In the genomic region with DNA sequence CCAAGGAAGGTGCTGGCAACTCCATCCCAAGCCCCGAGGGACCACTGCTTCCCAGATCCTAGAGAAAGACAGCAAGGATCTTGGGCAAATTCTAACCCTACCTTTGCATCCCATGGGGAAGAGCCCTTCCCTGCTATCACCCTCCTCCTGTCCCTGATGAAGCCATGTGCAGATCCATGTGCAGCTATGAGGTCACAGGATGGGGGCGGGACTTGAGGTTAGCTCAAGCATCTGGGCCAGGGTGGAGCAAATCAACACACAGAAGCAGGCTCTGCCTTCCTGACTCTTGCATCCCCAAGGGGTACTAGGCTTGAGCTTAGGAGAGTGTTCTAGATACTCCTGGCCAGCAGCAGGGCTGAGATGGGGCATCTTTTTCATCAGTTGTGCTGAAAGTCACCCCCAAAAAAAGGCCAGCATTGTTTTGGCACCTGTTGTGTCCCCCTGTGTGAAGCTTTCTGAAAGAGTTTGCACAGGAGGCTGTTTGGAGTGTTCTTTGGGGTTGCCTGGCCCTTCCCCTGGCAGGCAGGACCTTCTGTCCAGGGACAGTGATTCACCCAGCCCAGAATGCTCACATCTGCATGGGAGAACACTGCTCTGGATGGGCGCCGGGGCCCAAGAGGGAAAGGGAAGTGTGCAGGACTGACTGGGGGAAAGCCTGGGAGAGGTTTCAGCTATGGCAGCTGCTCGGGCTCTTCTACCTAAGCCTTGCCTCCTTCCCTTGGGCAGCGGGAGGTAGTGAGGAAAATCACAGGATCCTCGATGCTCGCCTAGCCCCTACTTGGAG, we compare ENCODE assay signal across 8 cellular contexts. TPM values are rescaled to one million over a fixed set of nuclear protein-coding genes. Genes with fewer than 3 reads are reported as not detected.
A peak's percentile ranks its signal among the peaks of the same experiment; 100 is the strongest.
DNase-seq lines count a peak whose midpoint lies in the region; ATAC-seq, FAIRE-seq and TF ChIP-seq lines count a peak whose summit lies in the region.

No MANE protein-coding gene starts in this region.

- TF ChIP-seq EP300 in K562 (IDR thresholded peaks at IDR 0.05; ENCODE audit: low read length), result no peak

- no peak for TF ChIP-seq RAD21 in K562 (CRISPR knock-in tag; conservative IDR thresholded peaks at IDR 0.05 in 1 of 2, IDR thresholded peaks at IDR 0.05 in 1 of 2)

- no peak overlapping the region; a peak in 1 of 4 replicates for H3K9ac ChIP-seq in K562 (ENCODE audit: insufficient read depth in 1 of 2, low read depth in 2 of 2, low read length in 2 of 2)
- H3K9ac ChIP-seq in mucosa of rectum (ENCODE audit: low read depth in 1 of 2, low read length in 2 of 2), result no peak overlapping the region

- ATAC-seq in K562, result peak; percentile 26

- POLR2A ChIA-PET in K562 (lab: Yijun Ruan, JAX), result interaction anchor here (0.6 to 2.4 kb wide), 4 partner anchors 30 to 1420 kb away, joined by 3 to 9 read pairs (median 4); no protein-coding TSS in a partner anchor

- no peaks in the 10 kb centered on the region for H3K9me1 ChIP-seq in K562 (ENCODE audit: control insufficient read depth, insufficient read depth, low read length)

- WGBS in K562 (ENCODE audit: insufficient coverage, low coverage, missing lambda C conversion rate), result 46% methylated on average over 5 of the region's 8 CpGs

- CTCF ChIA-PET in K562 (lab: Yijun Ruan, JAX; ENCODE audit: low intra/inter-chr PET ratio), result no interaction called here

- no peak overlapping the region for H3K4me2 ChIP-seq in K562 (ENCODE audit: insufficient read depth, low read length)

- H3K4me1 ChIP-seq in K562 (replicated peaks in 1 of 2; ENCODE audit: control insufficient read depth in 2 of 2, insufficient read depth in 2 of 2, low read length in 2 of 2) (peaks cover 22 to 26% of the 10 kb centered on the region in 2 experiments; a peak in 4 of 5 replicates), mucosa of rectum (ENCODE audit: control insufficient read depth in 2 of 2, insufficient read depth in 2 of 2, low read length in 2 of 2) (peaks cover 18 to 38% of the 10 kb centered on the region in 2 donors), uterus (peaks cover 4 to 5% of the 10 kb centered on the region in 2 donors)

- BruUV-seq in K562 (replicated peaks; lab: Mats Ljungman, UMichigan), result no TSS peak

- DNase-seq in HCEC 1CT (peak; percentile 89), T-helper 1 cell (peak; percentile 18 to 83 (median 52)), K562 (ENCODE audit: extremely low read depth in 1 of 4, low spot score in 3 of 4) (peak; percentile 20 to 62 (median 33)), uterus (peak; percentile 79 to 87), midbrain (lab: John Stamatoyannopoulos, UW) (no peak), SW 1271 (lab: John Stamatoyannopoulos, UW) (no peak), germinal center (ENCODE audit: low spot score) (no peak)

- H3K4me3 ChIP-seq in K562, result no peak overlapping the region
- no peak overlapping the region for H3K4me3 ChIP-seq in mucosa of rectum (ENCODE audit: low read length in 2 of 2)
- H3K4me3 ChIP-seq in uterus, result no peak overlapping the region

- peak; percentile 72 for FAIRE-seq in K562 (lab: Jason Lieb, UNC)

- peaks cover 19% of the 10 kb centered on the region for H3K79me2 ChIP-seq in K562 (ENCODE audit: control insufficient read depth, insufficient read depth, low read length)

- TF ChIP-seq POLR2A in K562 (conservative IDR thresholded peaks at IDR 0.05), result no peak
- TF ChIP-seq POLR2A in uterus (IDR thresholded peaks at IDR 0.05), result peak in 1 of 2 donors; percentile 46

- no peaks in the 10 kb centered on the region for H4K20me1 ChIP-seq in K562 (replicated peaks; ENCODE audit: control insufficient read depth, insufficient read depth, low read length)

- intact Hi-C loops in K562 (cut with micrococcal nuclease) (loop anchor here (10.0 kb wide), 1 partner anchor 396 kb away; no protein-coding TSS in a partner anchor), uterus (cut with DNase I; ENCODE audit: low total_unique reads) (no loop called here)

- in situ Hi-C loops in K562 (cut with MboI), result loop anchor here (5.0 kb wide), 2 partner anchors 33 to 98 kb away; a partner anchor contains a TSS

- H3K36me3 ChIP-seq in K562 (ENCODE audit: control insufficient read depth, insufficient read depth, low read length), result no peaks in the 10 kb centered on the region
- H3K36me3 ChIP-seq in mucosa of rectum (ENCODE audit: control insufficient read depth in 2 of 2, insufficient read depth in 2 of 2, low read length in 2 of 2), result no peaks in the 10 kb centered on the region
- no peaks in the 10 kb centered on the region for H3K36me3 ChIP-seq in uterus

- H3K27ac ChIP-seq in K562 (ENCODE audit: extremely low read depth, low read depth, low read length) (no peak overlapping the region), mucosa of rectum (ENCODE audit: low read depth in 2 of 2, low read length in 2 of 2) (peak overlapping the region; percentile 19 to 92), uterus (peak overlapping the region; percentile 94)

- TF ChIP-seq CTCF in K562 (IDR thresholded peaks at IDR 0.05 in 2 of 3, conservative IDR thresholded peaks at IDR 0.05 in 1 of 3; ENCODE audit: insufficient read depth in 2 of 3, low read depth in 1 of 3, low read length in 3 of 3), result no peak
- TF ChIP-seq CTCF in uterus (IDR thresholded peaks at IDR 0.05), result no peak

- H3K9me3 ChIP-seq in K562 (replicated peaks; ENCODE audit: control insufficient read depth, insufficient read depth, low read depth, low read length), result no peaks in the 10 kb centered on the region
- H3K9me3 ChIP-seq in mucosa of rectum (ENCODE audit: control insufficient read depth in 2 of 2, low read length in 2 of 2), result no peaks in the 10 kb centered on the region
- H3K9me3 ChIP-seq in uterus, result no peaks in the 10 kb centered on the region

- peak overlapping the region; percentile 73 for H2AFZ ChIP-seq in K562 (ENCODE audit: low read depth, low read length)

- H3K27me3 ChIP-seq in K562 (ENCODE audit: control insufficient read depth in 2 of 2, insufficient read depth in 2 of 2, low read length in 2 of 2) (no peaks in the 10 kb centered on the region), mucosa of rectum (ENCODE audit: control insufficient read depth in 2 of 2, insufficient read depth in 2 of 2, low read length in 2 of 2) (no peaks in the 10 kb centered on the region), uterus (no peaks in the 10 kb centered on the region)

TF ChIP-seq in K562, 482 proteins besides CTCF, POLR2A, EP300 and RAD21 (continues in another document):
- TF ChIP-seq ZNF696 (CRISPR knock-in tag; conservative IDR thresholded peaks at IDR 0.05), result no peak
- no peak for TF ChIP-seq FOSL1 (tag; conservative IDR thresholded peaks at IDR 0.05)
- no peak for TF ChIP-seq ZFPM2 (CRISPR knock-in tag; IDR thresholded peaks at IDR 0.05)
- TF ChIP-seq TAF7 (tag; IDR thresholded peaks at IDR 0.05), result no peak
- TF ChIP-seq, protein P1, sequence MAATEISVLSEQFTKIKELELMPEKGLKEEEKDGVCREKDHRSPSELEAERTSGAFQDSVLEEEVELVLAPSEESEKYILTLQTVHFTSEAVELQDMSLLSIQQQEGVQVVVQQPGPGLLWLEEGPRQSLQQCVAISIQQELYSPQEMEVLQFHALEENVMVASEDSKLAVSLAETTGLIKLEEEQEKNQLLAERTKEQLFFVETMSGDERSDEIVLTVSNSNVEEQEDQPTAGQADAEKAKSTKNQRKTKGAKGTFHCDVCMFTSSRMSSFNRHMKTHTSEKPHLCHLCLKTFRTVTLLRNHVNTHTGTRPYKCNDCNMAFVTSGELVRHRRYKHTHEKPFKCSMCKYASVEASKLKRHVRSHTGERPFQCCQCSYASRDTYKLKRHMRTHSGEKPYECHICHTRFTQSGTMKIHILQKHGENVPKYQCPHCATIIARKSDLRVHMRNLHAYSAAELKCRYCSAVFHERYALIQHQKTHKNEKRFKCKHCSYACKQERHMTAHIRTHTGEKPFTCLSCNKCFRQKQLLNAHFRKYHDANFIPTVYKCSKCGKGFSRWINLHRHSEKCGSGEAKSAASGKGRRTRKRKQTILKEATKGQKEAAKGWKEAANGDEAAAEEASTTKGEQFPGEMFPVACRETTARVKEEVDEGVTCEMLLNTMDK (IDR thresholded peaks at IDR 0.05; ENCODE audit: borderline replicate concordance, insufficient read depth, low read depth, low read length, poor library complexity, severe bottlenecking), result no peak
- no peak for TF ChIP-seq ZNF551 (CRISPR knock-in tag; IDR thresholded peaks at IDR 0.05)
- no peak for TF ChIP-seq DACH1 (IDR thresholded peaks at IDR 0.05; ENCODE audit: partially characterized antibody)
- TF ChIP-seq CC2D1A (IDR thresholded peaks at IDR 0.05), result no peak
- TF ChIP-seq ESRRA (IDR thresholded peaks at IDR 0.05; ENCODE audit: borderline replicate concordance, low read depth), result no peak
- TF ChIP-seq, protein P2, sequence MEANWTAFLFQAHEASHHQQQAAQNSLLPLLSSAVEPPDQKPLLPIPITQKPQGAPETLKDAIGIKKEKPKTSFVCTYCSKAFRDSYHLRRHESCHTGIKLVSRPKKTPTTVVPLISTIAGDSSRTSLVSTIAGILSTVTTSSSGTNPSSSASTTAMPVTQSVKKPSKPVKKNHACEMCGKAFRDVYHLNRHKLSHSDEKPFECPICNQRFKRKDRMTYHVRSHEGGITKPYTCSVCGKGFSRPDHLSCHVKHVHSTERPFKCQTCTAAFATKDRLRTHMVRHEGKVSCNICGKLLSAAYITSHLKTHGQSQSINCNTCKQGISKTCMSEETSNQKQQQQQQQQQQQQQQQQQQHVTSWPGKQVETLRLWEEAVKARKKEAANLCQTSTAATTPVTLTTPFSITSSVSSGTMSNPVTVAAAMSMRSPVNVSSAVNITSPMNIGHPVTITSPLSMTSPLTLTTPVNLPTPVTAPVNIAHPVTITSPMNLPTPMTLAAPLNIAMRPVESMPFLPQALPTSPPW (CRISPR knock-in tag; IDR thresholded peaks at IDR 0.05), result no peak
- TF ChIP-seq ZNF41 (CRISPR knock-in tag; conservative IDR thresholded peaks at IDR 0.05), result no peak

RNA-seq across cellular contexts. Expression of a gene that starts 50.8 kb away (rescaled TPM):
- 26.8 and 37.6 TPM in 2 replicates for total RNA-seq in K562 (2011; cell fraction: chromatin; rRNA removed; ENCODE audit: low replicate concordance)
- total RNA-seq in K562 (2011; cell fraction: nucleolus; rRNA removed), result 19.3 and 22.8 TPM in 2 replicates
- total RNA-seq in K562 (2011; cell fraction: nucleoplasm; rRNA removed), result 30.8 and 38.8 TPM in 2 replicates
- total RNA-seq in K562 (2014; rRNA removed) (51.8 and 51.9 TPM in 2 replicates), K562 (2014; rRNA removed; fragmentation: Illumina TruSeq; extraction: Trizol) (79.6 and 85.1 TPM in 2 replicates), K562 (2015; rRNA removed; fragmentation: Illumina TruSeq; extraction: Trizol) (70.1 and 71.2 TPM in 2 replicates), K562 (2021) (102 and 104 TPM in 2 replicates), uterus (10 to 100 TPM; 20.0 to 34.1 (median 32.2) TPM)
- polyA plus RNA-seq in K562 (2011; rRNA removed) (138 and 175 TPM in 2 replicates), K562 (2014; fragmentation: Illumina TruSeq; extraction: Trizol) (113 and 125 TPM in 2 replicates), K562 (2014; fragmentation: Nextera tagmentation; extraction: Ambion mirVana) (10 to 100 TPM; 47.8 to 50.9 TPM), K562 (2014; rRNA removed) (90.2 and 121 TPM in 2 replicates)
- polyA plus RNA-seq in K562 (2011; cell fraction: cytosol; rRNA removed), result 87.5 and 121 TPM in 2 replicates
- 25.6 and 38.6 TPM in 2 replicates for polyA plus RNA-seq in K562 (2011; cell fraction: nucleus; rRNA removed)
- 49.4 and 92.8 TPM in 2 replicates for polyA plus RNA-seq in K562 (2012)
- 161 and 200 TPM in 2 replicates for polyA minus RNA-seq in K562 (2011; rRNA and poly(A)+ RNA removed)
- polyA minus RNA-seq in K562 (2011; cell fraction: cytosol; rRNA and poly(A)+ RNA removed), result 49.1 and 77.7 TPM in 2 replicates
- polyA minus RNA-seq in K562 (2011; cell fraction: nucleus; rRNA and poly(A)+ RNA removed), result 10.5 and 18.3 TPM in 2 replicates

Comparison
In these comparisons a context has a peak if more than half of its experiments do, and no peak if none do; other contexts are left out.
1. DNase-seq: peak in HCEC 1CT (single experiment), T-helper 1 cell (5 of 5), K562 (4 of 4) and uterus (2 of 2); none in midbrain (single experiment), SW 1271 (0 of 2) and germinal center (single experiment).